Comparison of ENCODE assay signal across 13 cellular contexts in the genomic region with DNA sequence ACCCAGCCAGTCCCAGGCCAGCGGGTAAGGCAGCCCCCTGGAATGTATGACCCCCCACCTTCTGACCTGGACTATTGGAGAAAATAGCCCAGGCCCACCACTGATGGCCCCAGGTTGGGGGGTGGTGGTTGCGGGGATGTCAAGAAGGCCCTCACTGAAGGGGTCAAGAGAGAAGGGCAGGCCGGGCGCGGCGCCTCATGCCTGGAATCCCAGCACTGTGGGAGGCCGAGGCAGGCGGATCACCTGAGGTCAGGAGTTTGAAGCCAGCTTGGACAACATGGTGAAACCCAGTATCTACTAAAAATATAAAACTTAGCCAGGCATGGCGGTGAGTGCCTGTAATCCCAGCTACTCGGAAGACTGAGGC. TPM values are rescaled to one million over a fixed set of nuclear protein-coding genes. Genes with fewer than 3 reads are reported as not detected.
"Had no signal": no experiment of that assay in that cellular context is flagged by ENCODE, and none has a peak within 500 bp of the region (broad histone marks: within the 10 kb centered on the region; RNA-seq: fewer than 3 reads in every experiment).

No MANE protein-coding gene starts in this region.

- H3K9me3 ChIP-seq: colonic mucosa, gastroesophageal sphincter, testis had no signal

- H3K36me3 ChIP-seq: colonic mucosa, gastroesophageal sphincter had no signal

- H3K27me3 Mint-ChIP-seq: activated CD4-positive, alpha-beta T cell treated with anti-CD3 and anti-CD28 coated beads for 36 hours had no signal

- H3K36me3 Mint-ChIP-seq: activated naive CD4-positive, alpha-beta T cell treated with anti-CD3 and anti-CD28 coated beads, Interleukin-2, amount 50 U/mL, for 72 hours had no signal

- H3K27me3 ChIP-seq: hepatocyte, testis had no signal

- H3K27ac ChIP-seq: colonic mucosa had no signal

- H3K27ac Mint-ChIP-seq: activated CD4-positive, alpha-beta T cell treated with anti-CD3 and anti-CD28 coated beads for 36 hours; activated naive CD4-positive, alpha-beta T cell treated with anti-CD3 and anti-CD28 coated beads, Interleukin-2, amount 50 U/mL, for 72 hours; nephron progenitor cell; stimulated activated naive CD8-positive, alpha-beta T cell treated with anti-CD3 and anti-CD28 coated beads, Interleukin-15, amount 100 ng/mL, for 72 hours had no signal

- DNase-seq: aorta, kidney, nephron progenitor cell, testis had no signal

- H3K9me3 Mint-ChIP-seq: activated naive CD4-positive, alpha-beta T cell treated with anti-CD3 and anti-CD28 coated beads, Interleukin-2, amount 50 U/mL, for 72 hours; stimulated activated naive CD8-positive, alpha-beta T cell treated with anti-CD3 and anti-CD28 coated beads, Interleukin-15, amount 100 ng/mL, for 72 hours had no signal

- H3K4me3 Mint-ChIP-seq: activated CD4-positive, alpha-beta T cell treated with anti-CD3 and anti-CD28 coated beads for 36 hours; nephron progenitor cell had no signal

- ATAC-seq: gastroesophageal sphincter had no signal

- H3K4me1 ChIP-seq: colonic mucosa had no signal

RNA-seq across cellular contexts. Expression of gene PLK5, which starts 9.6 kb away (rescaled TPM):
- total RNA-seq: activated CD4-positive, alpha-beta T cell treated with anti-CD3 and anti-CD28 coated beads for 36 hours; activated CD8-positive, alpha-beta memory T cell treated with anti-CD3 and anti-CD28 coated beads for 36 hours; activated naive CD4-positive, alpha-beta T cell treated with anti-CD3 and anti-CD28 coated beads, Interleukin-2, amount 50 U/mL, for 72 hours; aorta; colonic mucosa; fibroblast of lung; hepatocyte; kidney; liver had no signal
